In the genomic region with DNA sequence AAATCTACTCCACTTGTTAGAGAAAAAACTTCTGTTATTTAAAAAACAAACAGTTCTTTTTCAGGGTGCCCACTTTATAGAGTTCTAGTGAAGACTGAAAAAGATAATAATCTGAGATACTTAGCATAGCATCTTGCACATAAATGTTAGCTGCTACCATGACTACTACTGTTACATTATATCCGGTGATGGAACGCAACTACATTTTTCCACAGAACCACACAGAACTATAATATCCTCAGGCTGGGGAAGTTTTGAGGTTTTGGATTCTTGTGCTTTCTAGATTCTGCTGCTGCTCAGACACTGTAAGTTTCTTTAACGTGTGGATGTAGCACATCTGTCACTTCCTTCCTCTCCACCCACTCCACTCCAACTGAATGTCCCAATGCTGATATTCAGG, we compare ENCODE assay signal across 11 cellular contexts.
A peak's percentile ranks its signal among the peaks of the same experiment; 100 is the strongest.
DNase-seq lines count a peak whose midpoint lies in the region; ATAC-seq, FAIRE-seq and TF ChIP-seq lines count a peak whose summit lies in the region.
"Had no signal": no experiment of that assay in that cellular context is flagged by ENCODE, and none has a peak within 500 bp of the region (broad histone marks: within the 10 kb centered on the region; RNA-seq: fewer than 3 reads in every experiment).

No MANE protein-coding gene starts in this region.

- no peak for FAIRE-seq in endothelial cell of umbilical vein (lab: Jason Lieb, UNC)

- intact Hi-C loops in endothelial cell of umbilical vein (cut with micrococcal nuclease): no loop called here

- DNase-seq in SIG-M5 treated with dmso at 0.1 percent for 504 hours (lab: John Stamatoyannopoulos, UW; ENCODE audit: unreplicated experiment) (peak; percentile 28), SIG-M5 (lab: John Stamatoyannopoulos, UW) (no peak), endothelial cell of umbilical vein (ENCODE audit: low read depth, low spot score) (no peak), smooth muscle cell (lab: John Stamatoyannopoulos, UW; ENCODE audit: unreplicated experiment) (no peak), omental fat pad (ENCODE audit: low spot score) (no peak), HCEC 1CT (no peak), MM.1S (no peak)
- DNase-seq: ACHN, Right ventricle myocardium superior had no signal

- TF ChIP-seq POLR2A in endothelial cell of umbilical vein (IDR thresholded peaks at IDR 0.05; ENCODE audit: low read depth, low read length): no peak

- no peaks in the 10 kb centered on the region for H3K9me1 ChIP-seq in endothelial cell of umbilical vein (replicated peaks; ENCODE audit: control insufficient read depth, extremely low read depth, insufficient read depth, low read length)

- H3K27ac ChIP-seq in endothelial cell of umbilical vein (ENCODE audit: insufficient read depth, low read depth, low read length): no peak overlapping the region
- peak overlapping the region; percentile 97 for H3K27ac ChIP-seq in smooth muscle cell (ENCODE audit: low read depth)
- no peak overlapping the region for H3K27ac ChIP-seq in MM.1S (ENCODE audit: low read length)
- H3K27ac ChIP-seq: gastroesophageal sphincter had no signal

- H3K36me3 ChIP-seq in endothelial cell of umbilical vein (ENCODE audit: control insufficient read depth in 2 of 2, extremely low read depth in 1 of 2, insufficient read depth in 2 of 2, low read length in 2 of 2) (no peaks in the 10 kb centered on the region), smooth muscle cell (ENCODE audit: low read depth) (no peaks in the 10 kb centered on the region), MM.1S (replicated peaks; ENCODE audit: insufficient read depth, low read length) (no peaks in the 10 kb centered on the region)
- H3K36me3 ChIP-seq: gastroesophageal sphincter had no signal

- peaks cover 48% of the 10 kb centered on the region for H3K79me2 ChIP-seq in endothelial cell of umbilical vein (ENCODE audit: control insufficient read depth, insufficient read depth, low read length)
- peaks cover 13% of the 10 kb centered on the region for H3K79me2 ChIP-seq in smooth muscle cell (ENCODE audit: low read depth)
- no peaks in the 10 kb centered on the region for H3K79me2 ChIP-seq in MM.1S (ENCODE audit: low read length)

- dilution Hi-C loops in endothelial cell of umbilical vein (cut with MboI; ENCODE audit: extremely low pct_ligation_motif_present, low sequenced_read_pairs): no loop called here

- no peaks in the 10 kb centered on the region for H3K27me3 ChIP-seq in endothelial cell of umbilical vein (ENCODE audit: control insufficient read depth in 2 of 2, insufficient read depth in 2 of 2, low read length in 2 of 2)
- no peaks in the 10 kb centered on the region for H3K27me3 ChIP-seq in smooth muscle cell (ENCODE audit: low read depth)
- no peaks in the 10 kb centered on the region; the same call in 1 of the 2 replicates for H3K27me3 ChIP-seq in MM.1S (replicated peaks; ENCODE audit: insufficient read depth, low read length)
- H3K27me3 ChIP-seq: gastroesophageal sphincter had no signal

- WGBS in smooth muscle cell (ENCODE audit: low lambda C conversion rate): 24% methylated on average over 3 of the region's 3 CpGs

- H3K4me3 ChIP-seq in endothelial cell of umbilical vein (replicated peaks in 1 of 3; ENCODE audit: insufficient read depth in 1 of 3, low read depth in 1 of 3, low read length in 3 of 3) (no peak overlapping the region), smooth muscle cell (no peak overlapping the region), MM.1S (ENCODE audit: low read length) (no peak overlapping the region)
- H3K4me3 ChIP-seq: gastroesophageal sphincter had no signal

- H3K9ac ChIP-seq in endothelial cell of umbilical vein (replicated peaks; ENCODE audit: extremely low read depth, insufficient read depth, low read length): no peak overlapping the region
- peak overlapping the region; percentile 88 for H3K9ac ChIP-seq in smooth muscle cell (ENCODE audit: low read depth)
- H3K9ac ChIP-seq in MM.1S (ENCODE audit: low read length): no peak overlapping the region

- ATAC-seq in SK-N-SH treated with all-trans-retinoic acid at 6 μM for 48 hours (peak; percentile 28), omental fat pad (ENCODE audit: low FRiP score) (no peak)
- ATAC-seq: gastroesophageal sphincter had no signal

- no TSS peak for BruUV-seq in endothelial cell of umbilical vein (replicated peaks; lab: Mats Ljungman, UMichigan)

- no peak for TF ChIP-seq CTCF in endothelial cell of umbilical vein (IDR thresholded peaks at IDR 0.05; ENCODE audit: extremely low read depth in 1 of 2, insufficient read depth in 1 of 2, low read depth in 1 of 2, low read length in 2 of 2)
- no peak for TF ChIP-seq CTCF in smooth muscle cell (IDR thresholded peaks at IDR 0.05; ENCODE audit: borderline replicate concordance, insufficient read depth, poor library complexity, severe bottlenecking)
- no peak for TF ChIP-seq CTCF in omental fat pad (IDR thresholded peaks at IDR 0.05)
- TF ChIP-seq CTCF in MM.1S (IDR thresholded peaks at IDR 0.05; ENCODE audit: low read length): no peak

- POLR2A ChIA-PET in endothelial cell of umbilical vein (lab: Charles Lee): no interaction called here

- H3K9me3 ChIP-seq in endothelial cell of umbilical vein (replicated peaks; ENCODE audit: control insufficient read depth, insufficient read depth, low read length): no peaks in the 10 kb centered on the region
- H3K9me3 ChIP-seq in smooth muscle cell (replicated peaks; ENCODE audit: low read depth): no peaks in the 10 kb centered on the region
- H3K9me3 ChIP-seq in MM.1S (replicated peaks; ENCODE audit: insufficient read depth, low read length): no peaks in the 10 kb centered on the region
- H3K9me3 ChIP-seq: gastroesophageal sphincter had no signal

- H4K20me1 ChIP-seq in endothelial cell of umbilical vein (replicated peaks; ENCODE audit: control insufficient read depth, extremely low read depth, insufficient read depth, low read length): no peaks in the 10 kb centered on the region
- no peaks in the 10 kb centered on the region for H4K20me1 ChIP-seq in smooth muscle cell (ENCODE audit: low read depth)
- no peaks in the 10 kb centered on the region for H4K20me1 ChIP-seq in MM.1S (ENCODE audit: insufficient read depth, low read length)

- no peak overlapping the region for H2AFZ ChIP-seq in endothelial cell of umbilical vein (ENCODE audit: low read depth, low read length)
- H2AFZ ChIP-seq in smooth muscle cell (ENCODE audit: low read depth): no peak overlapping the region
- H2AFZ ChIP-seq in MM.1S (ENCODE audit: low read length): no peak overlapping the region

- H3F3A ChIP-seq in smooth muscle cell (ENCODE audit: low read depth) (peaks cover 15% of the 10 kb centered on the region), MM.1S (ENCODE audit: insufficient read depth, low read length) (peaks cover 20% of the 10 kb centered on the region)

- H3K4me1 ChIP-seq in endothelial cell of umbilical vein (ENCODE audit: control insufficient read depth, extremely low read depth, insufficient read depth, low read length): peaks cover 45% of the 10 kb centered on the region
- peaks cover 37% of the 10 kb centered on the region for H3K4me1 ChIP-seq in smooth muscle cell (ENCODE audit: low read depth)
- H3K4me1 ChIP-seq in MM.1S (ENCODE audit: low read length): peaks cover 19% of the 10 kb centered on the region

- H3K4me2 ChIP-seq in endothelial cell of umbilical vein (ENCODE audit: insufficient read depth, low read length) (peak overlapping the region; percentile 21), smooth muscle cell (peak overlapping the region; percentile 72), MM.1S (ENCODE audit: low read depth, low read length) (no peak overlapping the region)

- H3K9me2 ChIP-seq in MM.1S (replicated peaks; ENCODE audit: insufficient read depth, low read length): no peaks in the 10 kb centered on the region

- CTCF ChIA-PET in endothelial cell of umbilical vein (lab: Charles Lee): interaction anchor here (1.0 to 1.4 kb wide), 2 partner anchors 38 to 52 kb away, joined by 3 read pairs; no protein-coding TSS in a partner anchor

TF ChIP-seq in SK-N-SH treated with all-trans-retinoic acid at 6 μM for 48 hours, 23 proteins besides CTCF, POLR2A, EP300 and RAD21 (continues in another document):
- no peak for TF ChIP-seq BACH2 (CRISPR knock-in tag; IDR thresholded peaks at IDR 0.05; ENCODE audit: borderline replicate concordance)

TF ChIP-seq in endothelial cell of umbilical vein, 7 proteins besides CTCF, POLR2A, EP300 and RAD21:
- TF ChIP-seq POLR2AphosphoS5 (IDR thresholded peaks at IDR 0.05; ENCODE audit: insufficient read depth, low read depth, low read length) (no peak), GATA2 (IDR thresholded peaks at IDR 0.05; ENCODE audit: insufficient read depth, insufficient read length, low read depth, low read length) (no peak), MYC (IDR thresholded peaks at IDR 0.05; ENCODE audit: low read depth, low read length) (no peak), FOS (IDR thresholded peaks at IDR 0.05; ENCODE audit: borderline replicate concordance, insufficient read depth, low read length) (no peak), EZH2 (IDR thresholded peaks at IDR 0.05; ENCODE audit: borderline replicate concordance, low read depth, low read length, severe bottlenecking) (no peak), JUN (IDR thresholded peaks at IDR 0.05; ENCODE audit: borderline replicate concordance, insufficient read depth, insufficient read length, low read depth) (no peak)
- TF ChIP-seq, protein P1, sequence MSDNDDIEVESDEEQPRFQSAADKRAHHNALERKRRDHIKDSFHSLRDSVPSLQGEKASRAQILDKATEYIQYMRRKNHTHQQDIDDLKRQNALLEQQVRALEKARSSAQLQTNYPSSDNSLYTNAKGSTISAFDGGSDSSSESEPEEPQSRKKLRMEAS (IDR thresholded peaks at IDR 0.05; ENCODE audit: insufficient read depth, insufficient read length): no peak
TF ChIP-seq in endothelial cell of umbilical vein: peak in this region for 0.
